In genomic region chr4:77819409-77819835, GRCh38 we compare ENCODE assay signal across 8 cellular contexts. TPM values are rescaled to one million over a fixed set of nuclear protein-coding genes. Genes with fewer than 3 reads are reported as not detected.
DNase-seq lines count a peak whose midpoint lies in the region; ATAC-seq and TF ChIP-seq lines count a peak whose summit lies in the region.

No MANE protein-coding gene starts in this region.

- in situ Hi-C loops in astrocyte of the cerebellum (cut with HindIII; ENCODE audit: low sequenced_read_pairs), result no loop called here

- peak; percentile 46 for DNase-seq in CD14-positive monocyte (ENCODE audit: low spot score)
- no peak for DNase-seq in astrocyte of the cerebellum (ENCODE audit: low read depth)
- peak; percentile 57 for DNase-seq in iPS-NIHi11 (ENCODE audit: low spot score)
- peak; percentile 85 for DNase-seq in stimulated activated CD4-positive, alpha-beta T cell treated with anti-CD3 and anti-CD28 coated beads, Interleukin-4, amount 100 ng/mL, for 1 hour
- no peak for DNase-seq in NCI-H2029 treated with DMSO at 0.1 percent for 48 hours (lab: John Stamatoyannopoulos, UW)
- DNase-seq in SKM-1 (lab: John Stamatoyannopoulos, UW; ENCODE audit: unreplicated experiment), result no peak

- no peaks in the 10 kb centered on the region for H3K9me3 ChIP-seq in HUES6 (ENCODE audit: control insufficient read depth, insufficient read depth, low read depth, low read length)

- TF ChIP-seq CTCF in CD14-positive monocyte (IDR thresholded peaks at IDR 0.05) (no peak), astrocyte of the cerebellum (IDR thresholded peaks at IDR 0.05; ENCODE audit: low read depth, low read length, missing control alignments) (no peak)

- peak overlapping the region; percentile 100 for H3K4me3 ChIP-seq in HUES6 (ENCODE audit: low read depth, low read length)
- peak overlapping the region; percentile 76 for H3K4me3 ChIP-seq in astrocyte of the cerebellum (ENCODE audit: low read depth, low read length)

- H3K27me3 Mint-ChIP-seq in CD14-positive monocyte (ENCODE audit: low read depth in 3 of 3), result peaks cover 0 to 5% (median 2%) of the 10 kb centered on the region in 3 donors

- peaks cover 0 to 2% (median 0%) of the 10 kb centered on the region in 7 donors for H3K9me3 Mint-ChIP-seq in CD14-positive monocyte

- no peaks in the 10 kb centered on the region for H3K36me3 ChIP-seq in HUES6 (ENCODE audit: control insufficient read depth, insufficient read depth, low read length)

- H3K27ac Mint-ChIP-seq in CD14-positive monocyte, result peak overlapping the region; percentile 96 to 100 (median 99)

- 0 out of 2 replicates have a peak, but pooled peaks cover 3% of the 10 kb centered on the region for H3K4me1 ChIP-seq in HUES6 (ENCODE audit: control insufficient read depth, insufficient read depth, low read length)

- H3K4me3 Mint-ChIP-seq in CD14-positive monocyte, result peak overlapping the region; percentile 100

- peak overlapping the region; percentile 82 for H3K9ac ChIP-seq in HUES6 (ENCODE audit: low read length)

- no peak overlapping the region; the same call in 1 of the 2 replicates for H3K27ac ChIP-seq in HUES6 (ENCODE audit: low read depth, low read length)

- no peaks in the 10 kb centered on the region for H3K27me3 ChIP-seq in HUES6 (ENCODE audit: control insufficient read depth, insufficient read depth, low read length)

- intact Hi-C loops in CD14-positive monocyte (cut with micrococcal nuclease), result loop anchor here in 1 of 2 donors (2.0 to 10.0 kb wide), 2 partner anchors 43 to 85 kb away; partner anchors contain the start of gene MRPL1

- H3K36me3 Mint-ChIP-seq in CD14-positive monocyte, result peaks cover 2 to 3% of the 10 kb centered on the region in 2 donors

- peak; percentile 7 for ATAC-seq in GM19467 (IDR thresholded peaks at IDR 0.05; ENCODE audit: unreplicated experiment)

- peaks cover 50% of the 10 kb centered on the region for H3K4me1 Mint-ChIP-seq in CD14-positive monocyte

RNA-seq across cellular contexts. Expression of gene CNOT6L, which starts 0.3 kb away (rescaled TPM):
- polyA plus RNA-seq in CD14-positive monocyte, result 10 to 100 TPM; 26.3 to 26.4 TPM

RNA-seq across cellular contexts. Expression of gene MRPL1, which starts 43.2 kb away (rescaled TPM):
- polyA plus RNA-seq in CD14-positive monocyte, result 10 to 100 TPM; 10.7 to 11.8 TPM

Comparison
In these comparisons a context has a peak if more than half of its experiments do, and no peak if none do; other contexts are left out.
1. DNase-seq: peak in CD14-positive monocyte (single experiment), iPS-NIHi11 (single experiment) and stimulated activated CD4-positive, alpha-beta T cell treated with anti-CD3 and anti-CD28 coated beads, Interleukin-4, amount 100 ng/mL, for 1 hour (single experiment); none in astrocyte of the cerebellum (single experiment), NCI-H2029 treated with DMSO at 0.1 percent for 48 hours (single experiment) and SKM-1 (single experiment).